Comparison of ENCODE assay signal across 8 cellular contexts in the genomic region with DNA sequence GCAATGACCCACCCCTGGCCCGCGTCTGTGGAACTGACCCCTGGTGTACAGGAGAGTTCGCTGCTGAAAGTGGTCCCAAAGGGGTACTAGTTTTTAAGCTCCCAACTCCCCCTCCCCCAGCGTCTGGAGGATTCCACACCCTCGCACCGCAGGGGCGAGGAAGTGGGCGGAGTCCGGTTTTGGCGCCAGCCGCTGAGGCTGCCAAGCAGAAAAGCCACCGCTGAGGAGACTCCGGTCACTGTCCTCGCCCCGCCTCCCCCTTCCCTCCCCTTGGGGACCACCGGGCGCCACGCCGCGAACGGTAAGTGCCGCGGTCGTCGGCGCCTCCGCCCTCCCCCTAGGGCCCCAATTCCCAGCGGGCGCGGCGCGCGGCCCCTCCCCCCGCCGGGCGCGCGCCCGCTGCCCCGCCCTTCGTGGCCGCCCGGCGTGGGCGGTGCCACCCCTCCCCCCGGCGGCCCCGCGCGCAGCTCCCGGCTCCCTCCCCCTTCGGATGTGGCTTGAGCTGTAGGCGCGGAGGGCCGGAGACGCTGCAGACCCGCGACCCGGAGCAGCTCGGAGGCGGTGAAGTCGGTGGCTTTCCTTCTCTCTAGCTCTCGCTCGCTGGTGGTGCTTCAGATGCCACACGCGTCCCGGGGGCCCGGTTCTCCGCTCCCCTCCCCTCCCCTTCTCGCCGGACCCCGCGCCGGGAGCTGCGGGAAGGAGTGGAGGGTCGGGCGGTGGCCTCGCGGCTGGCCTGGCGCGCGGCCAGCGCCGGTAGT. TPM values are rescaled to one million over a fixed set of nuclear protein-coding genes. Genes with fewer than 3 reads are reported as not detected.
A peak's percentile ranks its signal among the peaks of the same experiment; 100 is the strongest.
DNase-seq lines count a peak whose midpoint lies in the region; ATAC-seq and TF ChIP-seq lines count a peak whose summit lies in the region.

Gene CBX3, plus strand, starts transcription at position 485 of the 758 bp plus-strand sequence. CDS start 1,254 bp downstream, outside the sequence.

- 0 to 1% methylated on average over 4 to 54 of the region's 84 CpGs for WGBS in testis, 2 donors

- ATAC-seq in HG02588 (IDR thresholded peaks at IDR 0.05; ENCODE audit: unreplicated experiment), result peak; percentile 44

- peak within 1 kb of the TSS; percentile 98 for H3K27ac ChIP-seq in osteoblast (ENCODE audit: low read depth, low read length)
- H3K27ac ChIP-seq in testis, result peak within 1 kb of the TSS; percentile 100

- TF ChIP-seq POLR2A in GM10847 (IDR thresholded peaks at IDR 0.05; ENCODE audit: extremely low read depth, insufficient read length) (peak; percentile 76), testis (IDR thresholded peaks at IDR 0.05) (peak; percentile 48)

- peak within 1 kb of the TSS; percentile 98 for H3K4me3 ChIP-seq in osteoblast (ENCODE audit: insufficient read depth, low read length)
- H3K4me3 ChIP-seq in testis, result peak within 1 kb of the TSS; percentile 97 to 99

- intact Hi-C loops in testis (cut with DNase I; ENCODE audit: low total_unique reads), result no loop called here

- peaks cover 72% of the 10 kb centered on the region for H4K20me1 ChIP-seq in osteoblast (ENCODE audit: insufficient read depth, low read length)

- H3K27me3 ChIP-seq in osteoblast (ENCODE audit: insufficient read depth, low read length) (no peaks in the 10 kb centered on the region), testis (no peaks in the 10 kb centered on the region)

- no peaks in the 10 kb centered on the region for H3K9me3 Mint-ChIP-seq in activated naive CD4-positive, alpha-beta T cell treated with anti-CD3 and anti-CD28 coated beads, Interleukin-2, amount 50 U/mL, for 24 hours

- peak; percentile 97 for DNase-seq in NCI-H1092 (lab: John Stamatoyannopoulos, UW)
- peak; percentile 84 for DNase-seq in SKM-1 (lab: John Stamatoyannopoulos, UW; ENCODE audit: unreplicated experiment)
- DNase-seq in glomerular visceral epithelial cell (ENCODE audit: extremely low spot score), result peak; percentile 94
- peak; percentile 97 for DNase-seq in osteoblast (ENCODE audit: insufficient read length, low spot score, missing footprints)
- peak; percentile 89 for DNase-seq in testis

- peaks cover 39% of the 10 kb centered on the region for H3K4me1 ChIP-seq in osteoblast (ENCODE audit: insufficient read depth, low read length)
- peaks cover 12% of the 10 kb centered on the region for H3K4me1 ChIP-seq in testis

- no peak for TF ChIP-seq CTCF in osteoblast (IDR thresholded peaks at IDR 0.05; ENCODE audit: extremely low read depth, low read depth, low read length)
- TF ChIP-seq CTCF in testis (IDR thresholded peaks at IDR 0.05), result no peak

- peaks cover 45% of the 10 kb centered on the region for H3K4me1 Mint-ChIP-seq in activated naive CD4-positive, alpha-beta T cell treated with anti-CD3 and anti-CD28 coated beads, Interleukin-2, amount 50 U/mL, for 24 hours

- peaks cover 42% of the 10 kb centered on the region for H3K36me3 Mint-ChIP-seq in activated naive CD4-positive, alpha-beta T cell treated with anti-CD3 and anti-CD28 coated beads, Interleukin-2, amount 50 U/mL, for 24 hours

- H3K27me3 Mint-ChIP-seq in activated naive CD4-positive, alpha-beta T cell treated with anti-CD3 and anti-CD28 coated beads, Interleukin-2, amount 50 U/mL, for 24 hours, result no peaks in the 10 kb centered on the region

- peak within 1 kb of the TSS; percentile 71 for H2AFZ ChIP-seq in osteoblast (ENCODE audit: low read length)

- H3K9me3 ChIP-seq in osteoblast (ENCODE audit: low read depth, low read length) (no peaks in the 10 kb centered on the region), testis (no peaks in the 10 kb centered on the region)

- peak within 1 kb of the TSS; percentile 83 for H3K4me2 ChIP-seq in osteoblast (ENCODE audit: insufficient read depth, low read length)

- peak within 1 kb of the TSS; percentile 100 for H3K27ac Mint-ChIP-seq in activated naive CD4-positive, alpha-beta T cell treated with anti-CD3 and anti-CD28 coated beads, Interleukin-2, amount 50 U/mL, for 24 hours

- peak within 1 kb of the TSS; percentile 100 for H3K4me3 Mint-ChIP-seq in activated naive CD4-positive, alpha-beta T cell treated with anti-CD3 and anti-CD28 coated beads, Interleukin-2, amount 50 U/mL, for 24 hours

- peaks cover 89% of the 10 kb centered on the region for H3K79me2 ChIP-seq in osteoblast (ENCODE audit: insufficient read depth, low read length)

- H3K36me3 ChIP-seq in osteoblast (ENCODE audit: insufficient read depth, low read length) (peaks cover 22% of the 10 kb centered on the region), testis (ENCODE audit: low read depth, missing control alignments) (no peaks in the 10 kb centered on the region)

RNA-seq across cellular contexts. Expression of gene CBX3, which starts in this region (rescaled TPM):
- total RNA-seq in osteoblast (136 and 142 TPM in 2 replicates), testis (100 to 1,000 TPM in 1 of 2 donors, 10 to 100 TPM in 1; 95.7 to 116 TPM)
- polyA plus RNA-seq in testis (ENCODE audit: insufficient read depth, low read depth, low replicate concordance), result 137 TPM

Comparison
In these comparisons a context has a peak if more than half of its experiments do, and no peak if none do; other contexts are left out.
1. Peak in every context shown above with its lines: DNase-seq, ATAC-seq, H3K4me3 ChIP-seq and H3K27ac ChIP-seq.